23 cellular contexts compared by ENCODE assay signal in genomic region chr22:48675828-48676145, GRCh38.
"Had no signal": no experiment of that assay in that cellular context is flagged by ENCODE, and none has a peak within 500 bp of the region (broad histone marks: within the 10 kb centered on the region; RNA-seq: fewer than 3 reads in every experiment).

No MANE protein-coding gene starts in this region.

- H3K9me3 ChIP-seq: neutrophil, psoas muscle, uterus had no signal

- H2AFZ ChIP-seq: parathyroid adenoma had no signal

- H3K27ac ChIP-seq: lower lobe of right lung, neutrophil, parathyroid adenoma, psoas muscle, right lobe of liver, tibial nerve, uterus had no signal

- DNase-seq: hypothalamus; immature natural killer cell; lower lobe of right lung; mammary epithelial cell; mesenchymal stem cell; naive thymus-derived CD8-positive, alpha-beta T cell; occipital lobe; stimulated activated CD4-positive, alpha-beta T cell treated with anti-CD3 and anti-CD28 coated beads, Interleukin-1b, Interleukin-23, amount 100 ng/mL, for 48 hours; stimulated activated CD4-positive, alpha-beta T cell treated with anti-CD3 and anti-CD28 coated beads, Interleukin-2, amount 100 ng/mL, for 48 hours; stimulated activated CD4-positive, alpha-beta T cell treated with anti-CD3 and anti-CD28 coated beads, Interleukin-4, amount 100 ng/mL, for 4 hours; stimulated activated CD8-positive, alpha-beta memory T cell treated with anti-CD3 and anti-CD28 coated beads, Interleukin-4, amount 100 ng/mL, for 48 hours; stimulated activated naive CD4-positive, alpha-beta T cell treated with Interleukin-2 at 50 U/mL for 16 hours; stimulated activated naive CD8-positive, alpha-beta T cell treated with anti-CD3 and anti-CD28 coated beads, Interleukin-15, amount 100 ng/mL, for 72 hours; substantia nigra; uterus had no signal

- H3K79me2 ChIP-seq: parathyroid adenoma had no signal

- ATAC-seq: left lobe of liver; lower lobe of right lung; naive thymus-derived CD8-positive, alpha-beta T cell; psoas muscle; right lobe of liver; stimulated activated memory B cell treated with anti-CD40 and anti-IgM and Interleukin-4, amounts not matched to agents 10 μg/mL and 1 μg/mL and 100 μg/mL, for 72 hours; stimulated activated naive CD8-positive, alpha-beta T cell treated with anti-CD3 and anti-CD28 coated beads, Interleukin-15, amount 100 ng/mL, for 72 hours had no signal

- H3K27me3 ChIP-seq: neutrophil, right lobe of liver, tibial nerve, uterus had no signal

- H3K4me1 ChIP-seq: lower lobe of right lung, parathyroid adenoma, psoas muscle, right lobe of liver, tibial nerve, uterus had no signal

- H3K36me3 ChIP-seq: lower lobe of right lung, neutrophil, right lobe of liver, uterus had no signal

- H3K4me2 ChIP-seq: smooth muscle cell had no signal

- H3K9ac ChIP-seq: parathyroid adenoma had no signal

- H3K4me3 ChIP-seq: lower lobe of right lung, psoas muscle, right lobe of liver, smooth muscle cell, tibial nerve, uterus had no signal
